ENCODE assay signal across 24 cellular contexts in the genomic region with DNA sequence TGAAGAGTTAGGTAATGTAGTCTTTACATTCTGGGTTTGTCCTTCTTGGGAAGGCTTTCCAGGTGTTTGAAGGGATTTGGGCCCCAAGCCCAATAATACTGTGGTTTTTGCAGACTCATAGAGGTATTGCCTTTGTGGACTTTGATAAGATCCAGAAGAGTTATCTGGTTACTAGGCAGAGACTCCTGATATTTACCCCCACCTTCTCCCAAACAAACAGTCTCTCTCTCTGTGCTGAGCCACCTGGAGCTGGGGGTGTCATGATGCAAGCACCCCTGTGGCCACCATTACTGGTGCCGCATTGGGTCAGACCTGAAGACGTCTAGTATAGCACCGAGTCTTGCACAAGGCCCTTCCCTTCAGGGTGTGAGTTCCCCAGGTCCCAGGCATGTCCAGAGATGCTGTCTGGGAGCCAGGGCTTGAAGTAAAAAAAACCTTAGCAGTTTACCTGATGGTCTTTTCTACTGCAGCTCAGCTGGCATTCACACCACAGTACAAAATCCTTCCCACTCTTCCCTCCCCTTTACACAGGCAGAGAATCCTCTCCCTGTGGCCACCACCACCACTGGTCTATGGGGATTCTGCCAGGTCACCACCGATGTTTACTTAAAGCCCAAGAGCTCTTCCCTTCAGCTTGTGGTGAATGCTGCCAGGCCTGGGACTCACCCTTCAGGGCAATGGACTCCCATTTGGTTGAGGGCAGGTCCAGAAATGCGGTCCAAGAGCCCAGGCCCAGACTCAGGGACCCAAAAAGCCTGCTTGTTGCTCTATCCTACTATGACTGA. TPM values are rescaled to one million over a fixed set of nuclear protein-coding genes. Genes with fewer than 3 reads are reported as not detected.
DNase-seq lines count a peak whose midpoint lies in the region; ATAC-seq, FAIRE-seq and TF ChIP-seq lines count a peak whose summit lies in the region.
"Had no signal": no experiment of that assay in that cellular context is flagged by ENCODE, and none has a peak within 500 bp of the region (broad histone marks: within the 10 kb centered on the region; RNA-seq: fewer than 3 reads in every experiment).

No MANE protein-coding gene starts in this region.

- no peaks in the 10 kb centered on the region for H3K27me3 ChIP-seq in HepG2 (ENCODE audit: control insufficient read depth in 1 of 2, insufficient read depth in 2 of 2, low read length in 2 of 2)
- H3K27me3 ChIP-seq in small intestine (ENCODE audit: control insufficient read depth in 2 of 2, insufficient read depth in 2 of 2, low read length in 2 of 2), result no peaks in the 10 kb centered on the region
- H3K27me3 ChIP-seq: BLaER1 had no signal

- TF ChIP-seq EP300 in HepG2 (IDR thresholded peaks at IDR 0.05; ENCODE audit: low read depth in 2 of 2, low read length in 2 of 2), result no peak; a peak in 1 of 4 replicates
- no peak for TF ChIP-seq EP300 in HepG2 (CRISPR knock-in tag; IDR thresholded peaks at IDR 0.05; ENCODE audit: borderline replicate concordance)

- H3K4me3 ChIP-seq in HepG2 (replicated peaks in 1 of 3; ENCODE audit: insufficient read depth in 1 of 3, low read depth in 2 of 3, low read length in 3 of 3) (no peak overlapping the region), small intestine (ENCODE audit: low read depth in 1 of 2, low read length in 2 of 2) (no peak overlapping the region)
- H3K4me3 ChIP-seq: BLaER1, HAP-1 had no signal

- H3K4me1 ChIP-seq in HepG2 (ENCODE audit: insufficient read depth, low read length) (peaks cover 32% of the 10 kb centered on the region), small intestine (ENCODE audit: control insufficient read depth in 2 of 2, insufficient read depth in 1 of 2, low read depth in 1 of 2, low read length in 1 of 2) (no peaks in the 10 kb centered on the region)
- H3K4me1 ChIP-seq: BLaER1, HAP-1 had no signal

- H3K27me3 Mint-ChIP-seq in stimulated activated memory B cell treated with anti-CD40 and anti-IgM and Interleukin-4, amounts not matched to agents 10 μg/mL and 1 μg/mL and 100 μg/mL, for 72 hours, result no peaks in the 10 kb centered on the region
- H3K27me3 Mint-ChIP-seq: B cell; CD4-positive, CD25-positive, alpha-beta regulatory T cell had no signal

- no peak overlapping the region for H3K9ac ChIP-seq in HepG2 (ENCODE audit: insufficient read depth, low read depth, low read length)
- H3K9ac ChIP-seq: BLaER1 had no signal

- CTCF ChIA-PET in HepG2 (lab: Yijun Ruan, JAX; ENCODE audit: low intra/inter-chr PET ratio, low total read pairs), result no interaction called here

- peaks cover 14% of the 10 kb centered on the region for H3K9me3 Mint-ChIP-seq in stimulated activated memory B cell treated with anti-CD40 and anti-IgM and Interleukin-4, amounts not matched to agents 10 μg/mL and 1 μg/mL and 100 μg/mL, for 72 hours

- in situ Hi-C loops in HepG2 (cut with HindIII; ENCODE audit: extremely low pct_ligation_motif_present, low pct_unique_long_range_greater_than_20kb), result no loop called here

- peak; percentile 4 for DNase-seq in H4 (ENCODE audit: low spot score)
- DNase-seq in M059J (ENCODE audit: low read depth), result peak; percentile 24
- DNase-seq in HepG2 (ENCODE audit: low spot score), result peak; percentile 43
- peak; percentile 6 for DNase-seq in small intestine
- DNase-seq in GM19240 (ENCODE audit: insufficient read length, low spot score), result no peak
- DNase-seq in DMS 273 treated with DMSO at 0.1 percent for 48 hours (lab: John Stamatoyannopoulos, UW), result no peak
- no peak for DNase-seq in EL
- DNase-seq: CD4-positive, CD25-positive, alpha-beta regulatory T cell; CD8-positive, alpha-beta T cell; DMS79; GF-D8; HFFc6 had no signal

- intact Hi-C loops in HepG2 (cut with micrococcal nuclease; ENCODE audit: unreplicated experiment), result no loop called here

- H3K27ac ChIP-seq in HepG2 (ENCODE audit: extremely low read length, insufficient read depth, low read length), result no peak overlapping the region
- no peak overlapping the region for H3K27ac ChIP-seq in small intestine (ENCODE audit: low read depth in 1 of 2, low read length in 1 of 2)
- H3K27ac ChIP-seq: BLaER1, C4-2B had no signal

- POLR2A ChIA-PET in HepG2 (lab: Yijun Ruan, JAX), result interaction anchor here (0.7 to 1.4 kb wide), 3 partner anchors 68 to 225 kb away, joined by 3 to 4 read pairs (median 3); partner anchors contain the start of genes ATAD2B and TP53I3

- no peak for TF ChIP-seq CTCF in HepG2 (CRISPR knock-in tag; IDR thresholded peaks at IDR 0.05)

- H3K27ac Mint-ChIP-seq in stimulated activated memory B cell treated with anti-CD40 and anti-IgM and Interleukin-4, amounts not matched to agents 10 μg/mL and 1 μg/mL and 100 μg/mL, for 72 hours, result no peak overlapping the region
- H3K27ac Mint-ChIP-seq: B cell; CD4-positive, CD25-positive, alpha-beta regulatory T cell; CD8-positive, alpha-beta T cell; HFFc6 had no signal

- FAIRE-seq in HepG2 (lab: Jason Lieb, UNC) (no peak), small intestine (lab: Jason Lieb, UNC) (no peak)
- FAIRE-seq: GM12891, GM18507, H1 had no signal

- TF ChIP-seq POLR2A in HepG2 (IDR thresholded peaks at IDR 0.05; ENCODE audit: insufficient read depth in 1 of 2, low read depth in 2 of 2, low read length in 2 of 2), result no peak

- WGBS in HepG2 (ENCODE audit: low lambda C conversion rate), result 23% methylated on average over 3 of the region's 5 CpGs
- WGBS in small intestine, 3 donors, result 79 to 86% (median 79%) methylated on average over 5 of the region's 5 CpGs

- peaks cover 60% of the 10 kb centered on the region for H3K36me3 Mint-ChIP-seq in stimulated activated memory B cell treated with anti-CD40 and anti-IgM and Interleukin-4, amounts not matched to agents 10 μg/mL and 1 μg/mL and 100 μg/mL, for 72 hours

- ATAC-seq in HepG2, result peak; percentile 77
- ATAC-seq in stimulated activated memory B cell treated with anti-CD40 and anti-IgM and Interleukin-4, amounts not matched to agents 10 μg/mL and 1 μg/mL and 100 μg/mL, for 72 hours, result no peak
- ATAC-seq: CD8-positive, alpha-beta T cell had no signal

- no peaks in the 10 kb centered on the region for H3K4me1 Mint-ChIP-seq in stimulated activated memory B cell treated with anti-CD40 and anti-IgM and Interleukin-4, amounts not matched to agents 10 μg/mL and 1 μg/mL and 100 μg/mL, for 72 hours
- H3K4me1 Mint-ChIP-seq: B cell; CD4-positive, CD25-positive, alpha-beta regulatory T cell had no signal

- no peak overlapping the region for H3K4me3 Mint-ChIP-seq in stimulated activated memory B cell treated with anti-CD40 and anti-IgM and Interleukin-4, amounts not matched to agents 10 μg/mL and 1 μg/mL and 100 μg/mL, for 72 hours
- H3K4me3 Mint-ChIP-seq: B cell; CD4-positive, CD25-positive, alpha-beta regulatory T cell; CD8-positive, alpha-beta T cell; HFFc6 had no signal

- TF ChIP-seq RAD21 in HepG2 (CRISPR knock-in tag; IDR thresholded peaks at IDR 0.05), result no peak

- peak overlapping the region; percentile 55 for H3K4me2 ChIP-seq in HepG2 (ENCODE audit: low read depth, low read length)
- H3K4me2 ChIP-seq: BLaER1 had no signal

- H3K36me3 ChIP-seq in HepG2 (replicated peaks in 1 of 2; ENCODE audit: control insufficient read depth in 1 of 2, insufficient read depth in 2 of 2, low read length in 2 of 2) (no peaks in the 10 kb centered on the region), small intestine (ENCODE audit: control insufficient read depth in 2 of 2, insufficient read depth in 2 of 2, low read length in 2 of 2) (no peaks in the 10 kb centered on the region)
- H3K36me3 ChIP-seq: HAP-1 had no signal

- BruUV-seq in HepG2 (replicated peaks; lab: Mats Ljungman, UMichigan), result no TSS peak

- H4K20me1 ChIP-seq in HepG2 (ENCODE audit: insufficient read depth, low read length), result no peaks in the 10 kb centered on the region
- H4K20me1 ChIP-seq: BLaER1 had no signal

- no peaks in the 10 kb centered on the region for H3K79me2 ChIP-seq in HepG2 (ENCODE audit: insufficient read depth, low read length)

- no peak overlapping the region for H2AFZ ChIP-seq in HepG2 (ENCODE audit: low read length)

- H3K9me3 ChIP-seq in HepG2 (ENCODE audit: low read length) (peaks cover 7% of the 10 kb centered on the region), small intestine (ENCODE audit: control insufficient read depth, low read depth) (no peaks in the 10 kb centered on the region)
- H3K9me3 ChIP-seq: HAP-1 had no signal

RNA-seq across cellular contexts. Expression of gene FAM228A, which starts 22.2 kb away (rescaled TPM):
- total RNA-seq in H4 (2014; rRNA removed; shearing (Covaris generic)), result not detected in 2 replicates
- not detected in 2 replicates for total RNA-seq in M059J (2014; rRNA removed; shearing (Covaris generic))
- not detected in 2 replicates for total RNA-seq in HepG2 (2016; rRNA removed; fragmentation: Illumina TruSeq; extraction: Trizol)
- total RNA-seq in HepG2 (2016; cell fraction: cytosol; rRNA removed; fragmentation: Illumina TruSeq; extraction: Trizol; ENCODE audit: low read depth), result not detected in 2 replicates
- total RNA-seq in HepG2 (2016; cell fraction: insoluble cytoplasmic fraction; rRNA removed; fragmentation: Illumina TruSeq; extraction: Trizol), result not detected in 2 replicates
- total RNA-seq in HepG2 (2016; cell fraction: membrane; rRNA removed; fragmentation: Illumina TruSeq; extraction: Trizol), result not detected in 2 replicates
- total RNA-seq in HepG2 (2016; cell fraction: nucleus; rRNA removed; fragmentation: Illumina TruSeq; extraction: Trizol), result not detected in 2 replicates
- polyA plus RNA-seq in HepG2 (2011; rRNA removed), result not detected in 2 replicates
- polyA plus RNA-seq in HepG2 (2011; cell fraction: cytosol; rRNA removed), result not detected in 2 replicates
- not detected in 2 replicates for polyA plus RNA-seq in HepG2 (2011; cell fraction: nucleus; rRNA removed)
- polyA plus RNA-seq in HepG2 (2012), result 0.09 TPM in 1 of 2 replicates, not detected in the other
- polyA plus RNA-seq in HepG2 (2016; cell fraction: cytosol; fragmentation: Illumina TruSeq; extraction: Trizol; ENCODE audit: low read depth), result not detected in 2 replicates
- not detected in 2 replicates for polyA plus RNA-seq in HepG2 (2016; cell fraction: insoluble cytoplasmic fraction; fragmentation: Illumina TruSeq; extraction: Trizol; ENCODE audit: low read depth)
- polyA plus RNA-seq in HepG2 (2016; cell fraction: membrane; fragmentation: Illumina TruSeq; extraction: Trizol; ENCODE audit: low read depth), result not detected in 2 replicates
- not detected in 2 replicates for polyA plus RNA-seq in HepG2 (2016; cell fraction: nucleus; fragmentation: Illumina TruSeq; extraction: Trizol; ENCODE audit: insufficient read depth, low read depth)
- polyA minus RNA-seq in HepG2 (2011; rRNA and poly(A)+ RNA removed; ENCODE audit: low replicate concordance), result not detected in 2 replicates
- polyA minus RNA-seq in HepG2 (2011; cell fraction: cytosol; rRNA and poly(A)+ RNA removed), result not detected in 2 replicates
- polyA minus RNA-seq in HepG2 (2011; cell fraction: nucleus; rRNA and poly(A)+ RNA removed), result not detected in 2 replicates
- under 1 TPM in 2 of 3 donors, not detected in 1; 0.34 to 0.54 TPM for polyA plus RNA-seq in small intestine
- total RNA-seq: A172; A673; B cell; Caco-2; CD4-positive, CD25-positive, alpha-beta regulatory T cell; CD8-positive, alpha-beta T cell; G401; H1; HFFc6 had no signal
- polyA plus RNA-seq: CD4-positive, CD25-positive, alpha-beta regulatory T cell; H1 had no signal

RNA-seq across cellular contexts. Expression of gene FAM228B, which starts 29.3 kb away (rescaled TPM):
- total RNA-seq in H4 (2014; rRNA removed; shearing (Covaris generic)), result 0.27 and 1.8 TPM in 2 replicates
- 1.8 and 3.2 TPM in 2 replicates for total RNA-seq in M059J (2014; rRNA removed; shearing (Covaris generic))
- 0.45 and 1.1 TPM in 2 replicates for total RNA-seq in HepG2 (2016; rRNA removed; fragmentation: Illumina TruSeq; extraction: Trizol)
- total RNA-seq in HepG2 (2016; cell fraction: cytosol; rRNA removed; fragmentation: Illumina TruSeq; extraction: Trizol; ENCODE audit: low read depth), result 2.2 and 2.7 TPM in 2 replicates
- total RNA-seq in HepG2 (2016; cell fraction: insoluble cytoplasmic fraction; rRNA removed; fragmentation: Illumina TruSeq; extraction: Trizol), result 0.54 and 1.5 TPM in 2 replicates
- 1.1 and 1.2 TPM in 2 replicates for total RNA-seq in HepG2 (2016; cell fraction: membrane; rRNA removed; fragmentation: Illumina TruSeq; extraction: Trizol)
- total RNA-seq in HepG2 (2016; cell fraction: nucleus; rRNA removed; fragmentation: Illumina TruSeq; extraction: Trizol), result 1.8 and 2.0 TPM in 2 replicates
- polyA plus RNA-seq in HepG2 (2011; rRNA removed), result 0.79 and 0.99 TPM in 2 replicates
- 0.25 and 0.60 TPM in 2 replicates for polyA plus RNA-seq in HepG2 (2011; cell fraction: cytosol; rRNA removed)
- 0.92 and 1.5 TPM in 2 replicates for polyA plus RNA-seq in HepG2 (2011; cell fraction: nucleus; rRNA removed)
- polyA plus RNA-seq in HepG2 (2012), result 2.7 and 3.0 TPM in 2 replicates
- polyA plus RNA-seq in HepG2 (2016; cell fraction: cytosol; fragmentation: Illumina TruSeq; extraction: Trizol; ENCODE audit: low read depth), result 0.25 and 0.80 TPM in 2 replicates
- polyA plus RNA-seq in HepG2 (2016; cell fraction: insoluble cytoplasmic fraction; fragmentation: Illumina TruSeq; extraction: Trizol; ENCODE audit: low read depth), result 0.59 and 0.74 TPM in 2 replicates
- 0.38 TPM in 2 replicates for polyA plus RNA-seq in HepG2 (2016; cell fraction: membrane; fragmentation: Illumina TruSeq; extraction: Trizol; ENCODE audit: low read depth)
- polyA plus RNA-seq in HepG2 (2016; cell fraction: nucleus; fragmentation: Illumina TruSeq; extraction: Trizol; ENCODE audit: insufficient read depth, low read depth), result 1.7 and 1.9 TPM in 2 replicates
- polyA minus RNA-seq in HepG2 (2011; rRNA and poly(A)+ RNA removed; ENCODE audit: low replicate concordance), result 1.3 and 1.4 TPM in 2 replicates
- polyA minus RNA-seq in HepG2 (2011; cell fraction: cytosol; rRNA and poly(A)+ RNA removed), result 0.70 and 0.99 TPM in 2 replicates
- polyA minus RNA-seq in HepG2 (2011; cell fraction: nucleus; rRNA and poly(A)+ RNA removed), result 1.9 and 2.2 TPM in 2 replicates
- polyA plus RNA-seq in small intestine, result 1 to 10 TPM; 2.9 to 4.5 (median 3.2) TPM

RNA-seq across cellular contexts. Expression of gene PFN4, which starts 29.5 kb away (rescaled TPM):
- 0.72 and 1.1 TPM in 2 replicates for total RNA-seq in H4 (2014; rRNA removed; shearing (Covaris generic))
- total RNA-seq in M059J (2014; rRNA removed; shearing (Covaris generic)), result 0.12 TPM in 1 of 2 replicates, not detected in the other
- total RNA-seq in HepG2 (2016; rRNA removed; fragmentation: Illumina TruSeq; extraction: Trizol), result 0.20 TPM in 1 of 2 replicates, not detected in the other
- 0.30 TPM in 1 of 2 replicates, not detected in the other for total RNA-seq in HepG2 (2016; cell fraction: cytosol; rRNA removed; fragmentation: Illumina TruSeq; extraction: Trizol; ENCODE audit: low read depth)
- 0.27 TPM in 1 of 2 replicates, not detected in the other for total RNA-seq in HepG2 (2016; cell fraction: insoluble cytoplasmic fraction; rRNA removed; fragmentation: Illumina TruSeq; extraction: Trizol)
- total RNA-seq in HepG2 (2016; cell fraction: membrane; rRNA removed; fragmentation: Illumina TruSeq; extraction: Trizol), result not detected in 2 replicates
- total RNA-seq in HepG2 (2016; cell fraction: nucleus; rRNA removed; fragmentation: Illumina TruSeq; extraction: Trizol), result not detected in 2 replicates
- 0.12 TPM in 1 of 2 replicates, not detected in the other for polyA plus RNA-seq in HepG2 (2011; rRNA removed)
- not detected in 2 replicates for polyA plus RNA-seq in HepG2 (2011; cell fraction: cytosol; rRNA removed)
- not detected in 2 replicates for polyA plus RNA-seq in HepG2 (2011; cell fraction: nucleus; rRNA removed)
- not detected in 2 replicates for polyA plus RNA-seq in HepG2 (2012)
- polyA plus RNA-seq in HepG2 (2016; cell fraction: cytosol; fragmentation: Illumina TruSeq; extraction: Trizol; ENCODE audit: low read depth), result 0.29 TPM in 1 of 2 replicates, not detected in the other
- not detected in 2 replicates for polyA plus RNA-seq in HepG2 (2016; cell fraction: insoluble cytoplasmic fraction; fragmentation: Illumina TruSeq; extraction: Trizol; ENCODE audit: low read depth)
- polyA plus RNA-seq in HepG2 (2016; cell fraction: membrane; fragmentation: Illumina TruSeq; extraction: Trizol; ENCODE audit: low read depth), result not detected in 2 replicates
- not detected in 2 replicates for polyA plus RNA-seq in HepG2 (2016; cell fraction: nucleus; fragmentation: Illumina TruSeq; extraction: Trizol; ENCODE audit: insufficient read depth, low read depth)
- not detected in 2 replicates for polyA minus RNA-seq in HepG2 (2011; rRNA and poly(A)+ RNA removed; ENCODE audit: low replicate concordance)
- polyA minus RNA-seq in HepG2 (2011; cell fraction: cytosol; rRNA and poly(A)+ RNA removed), result not detected in 2 replicates
- not detected in 2 replicates for polyA minus RNA-seq in HepG2 (2011; cell fraction: nucleus; rRNA and poly(A)+ RNA removed)
- polyA plus RNA-seq in small intestine, result under 1 TPM in 1 of 3 donors, not detected in 2; 0.27 TPM
- total RNA-seq: A673; CD4-positive, CD25-positive, alpha-beta regulatory T cell; CD8-positive, alpha-beta T cell; G401; H1 had no signal
- polyA plus RNA-seq: CD4-positive, CD25-positive, alpha-beta regulatory T cell; H1 had no signal

Comparison
In these comparisons a context has a peak if more than half of its experiments do, and no peak if none do; other contexts are left out.
1. DNase-seq: peak in H4 (single experiment), M059J (single experiment), HepG2 (single experiment) and small intestine (single experiment); none in GM19240 (single experiment), DMS 273 treated with DMSO at 0.1 percent for 48 hours (single experiment) and EL (single experiment).